Comparison of ENCODE assay signal across 17 cellular contexts in the genomic region with DNA sequence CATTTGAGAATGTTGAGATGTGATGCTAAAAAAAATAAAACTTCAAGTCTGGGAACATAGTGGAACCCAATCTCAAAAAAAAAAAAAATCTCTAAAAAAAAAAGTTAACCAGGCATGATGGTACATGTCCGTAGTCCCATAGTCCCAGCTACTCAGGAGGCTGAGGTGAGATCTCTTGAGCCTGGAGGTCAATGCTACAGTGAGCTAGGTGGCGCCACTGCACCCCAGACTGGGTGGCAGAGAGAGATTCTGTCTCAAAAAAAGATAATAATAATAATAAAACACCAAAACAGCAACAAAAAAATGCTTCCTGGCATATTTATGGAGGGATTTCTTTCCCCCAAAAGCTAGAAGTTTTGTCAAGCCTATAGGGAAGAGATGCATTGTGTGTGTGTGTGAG.
DNase-seq lines count a peak whose midpoint lies in the region; FAIRE-seq and TF ChIP-seq lines count a peak whose summit lies in the region.
"Had no signal": no experiment of that assay in that cellular context is flagged by ENCODE, and none has a peak within 500 bp of the region (broad histone marks: within the 10 kb centered on the region; RNA-seq: fewer than 3 reads in every experiment).

No MANE protein-coding gene starts in this region.

- no peak overlapping the region for H3K27ac Mint-ChIP-seq in neural crest cell (ENCODE audit: unreplicated experiment)

- no peaks in the 10 kb centered on the region for H3K27me3 Mint-ChIP-seq in neural crest cell (ENCODE audit: low read depth)

- DNase-seq in D721Med (ENCODE audit: insufficient read length, low spot score) (no peak), LNCaP clone FGC (ENCODE audit: low read depth) (no peak), brain microvascular endothelial cell (no peak), neural crest cell (ENCODE audit: low read depth, low spot score) (no peak), MG63 (no peak), hippocampal formation (lab: John Stamatoyannopoulos, UW) (no peak), iPS-NIHi11 (ENCODE audit: low spot score) (no peak)
- DNase-seq: activated CD4-positive, alpha-beta T cell treated with anti-CD3 and anti-CD28 coated beads for 4 hours; activated gamma-delta T cell treated with Interleukin-2 at 50 U/mL for 16 hours; amniotic stem cell; C1 segment of cervical spinal cord; DMS 273 treated with DMSO at 0.1 percent for 48 hours; GOT3; NCI-H1417 treated with DMSO at 0.1 percent for 48 hours; stimulated activated CD4-positive, alpha-beta T cell treated with anti-CD3 and anti-CD28 coated beads, Interleukin-4, amount 100 ng/mL, for 4 hours; stimulated activated CD8-positive, alpha-beta memory T cell treated with anti-CD3 and anti-CD28 coated beads, Interleukin-4, amount 100 ng/mL, for 48 hours had no signal

- no peak overlapping the region for H3K4me3 ChIP-seq in LNCaP clone FGC (ENCODE audit: low read depth, low read length)
- H3K4me3 ChIP-seq in brain microvascular endothelial cell (ENCODE audit: low read depth, low read length), result no peak overlapping the region
- H3K4me3 ChIP-seq in MG63, result no peak overlapping the region

- H3K36me3 ChIP-seq in brain microvascular endothelial cell (replicated peaks) (no peaks in the 10 kb centered on the region), MG63 (no peaks in the 10 kb centered on the region)

- H3K36me3 Mint-ChIP-seq in neural crest cell (ENCODE audit: low read depth), result no peaks in the 10 kb centered on the region

- H3K27ac ChIP-seq in brain microvascular endothelial cell, result no peak overlapping the region
- H3K27ac ChIP-seq: KMS-11 had no signal

- no peaks in the 10 kb centered on the region for H3K9me3 ChIP-seq in MG63

- peak; percentile 11 for TF ChIP-seq CTCF in D721Med (IDR thresholded peaks at IDR 0.05; ENCODE audit: insufficient read depth, missing control alignments)
- TF ChIP-seq CTCF in LNCaP clone FGC (IDR thresholded peaks at IDR 0.05; ENCODE audit: control insufficient read depth, extremely low read depth, insufficient read depth), result 0 out of 2 replicates have a peak, but pooled peaks have one; percentile 6
- peak; percentile 48 for TF ChIP-seq CTCF in brain microvascular endothelial cell (IDR thresholded peaks at IDR 0.05; ENCODE audit: low read depth, low read length, missing control alignments)
- TF ChIP-seq CTCF in neural crest cell (conservative IDR thresholded peaks at IDR 0.05), result peak; percentile 20

- H3K4me3 Mint-ChIP-seq in neural crest cell, result no peak overlapping the region

- in situ Hi-C loops in brain microvascular endothelial cell (cut with HindIII; ENCODE audit: low pct_ligation_motif_present, low sequenced_read_pairs), result no loop called here

- H3K4me1 Mint-ChIP-seq in neural crest cell, result no peaks in the 10 kb centered on the region

- H3K27me3 ChIP-seq in brain microvascular endothelial cell (replicated peaks) (no peaks in the 10 kb centered on the region), MG63 (no peaks in the 10 kb centered on the region)

- FAIRE-seq in D721Med (lab: Jason Lieb, UNC), result no peak

- no peaks in the 10 kb centered on the region for H3K9me3 Mint-ChIP-seq in neural crest cell
